Comparison of ENCODE assay signal across 1 cellular context in the genomic region with DNA sequence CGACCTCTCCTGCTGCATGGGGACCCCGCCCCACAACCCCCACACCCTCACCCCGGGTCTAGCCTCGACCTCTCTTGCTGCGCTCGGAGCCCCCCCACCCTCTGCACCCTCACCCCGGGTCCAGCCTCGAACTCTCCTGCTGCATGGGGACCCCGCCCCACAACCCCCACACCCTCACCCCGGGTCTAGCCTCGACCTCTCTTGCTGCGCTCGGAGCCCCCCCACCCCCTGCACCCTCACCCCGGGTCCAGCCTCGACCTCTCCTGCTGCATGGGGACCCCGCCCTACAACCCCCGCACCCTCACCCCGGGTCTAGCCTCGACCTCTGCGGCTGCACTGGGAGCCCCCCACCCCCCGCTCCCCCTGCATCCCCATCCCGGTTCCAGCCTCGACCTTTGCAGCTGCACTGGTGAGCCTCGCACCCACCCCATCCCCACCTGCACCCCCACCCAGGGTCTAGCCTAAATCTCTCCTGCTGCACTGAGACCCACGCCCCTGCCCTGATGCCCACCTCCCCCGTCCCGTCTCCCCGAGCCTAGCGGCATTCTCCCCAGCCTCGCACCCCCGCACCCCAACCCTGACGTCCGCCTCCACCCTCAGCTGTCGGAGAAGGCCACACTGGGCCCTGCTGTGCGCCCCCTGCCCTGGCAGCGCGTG.
TF ChIP-seq lines count a peak whose summit lies in the region.

No MANE protein-coding gene starts in this region.

TF ChIP-seq in H1, 55 proteins besides CTCF, POLR2A, EP300 and RAD21:
- no peak for TF ChIP-seq CBX8 (IDR thresholded peaks at IDR 0.05; ENCODE audit: borderline replicate concordance, low read depth, low read length)
- TF ChIP-seq SP4 (IDR thresholded peaks at IDR 0.05; ENCODE audit: low read length), result no peak
- TF ChIP-seq RNF2 (IDR thresholded peaks at IDR 0.05; ENCODE audit: borderline replicate concordance, low read depth, low read length, missing control alignments, poor library complexity, severe bottlenecking), result peak; percentile 66
